In the genomic region with DNA sequence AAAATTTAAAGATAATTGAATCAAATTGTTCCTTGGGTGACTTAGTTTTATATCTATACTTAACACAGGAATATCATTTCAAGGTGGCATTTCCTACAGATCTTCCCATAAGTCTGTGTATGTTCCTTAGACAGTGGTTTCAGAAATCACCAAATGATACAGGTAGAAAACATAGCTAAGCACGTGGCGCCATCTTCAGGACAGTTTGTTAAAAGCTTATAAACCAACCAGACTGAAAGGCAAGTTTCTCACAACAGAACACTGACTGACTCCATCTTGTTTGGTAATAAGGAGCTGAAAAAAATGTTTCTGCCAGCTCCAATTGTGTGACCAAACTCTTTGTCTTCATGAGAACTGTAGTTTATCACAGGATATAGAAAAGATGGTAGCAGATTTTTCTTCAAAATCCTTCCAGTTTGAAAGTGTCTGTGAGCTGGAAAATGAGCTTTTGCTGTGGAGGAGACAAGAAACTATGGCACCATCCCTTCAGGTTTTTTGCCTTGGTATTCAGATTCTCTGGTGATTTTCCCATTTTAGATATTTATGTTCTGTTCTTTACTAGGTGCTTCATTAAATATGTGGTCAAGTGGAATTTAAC, we compare ENCODE assay signal across 8 cellular contexts. TPM values are rescaled to one million over a fixed set of nuclear protein-coding genes. Genes with fewer than 3 reads are reported as not detected.
DNase-seq lines count a peak whose midpoint lies in the region; ATAC-seq and TF ChIP-seq lines count a peak whose summit lies in the region.

No MANE protein-coding gene starts in this region.

- H2AK9ac ChIP-seq in IMR-90 (replicated peaks; ENCODE audit: low read depth, low read length, poor library complexity) = no peak overlapping the region

- H3K27ac ChIP-seq in IMR-90 (ENCODE audit: insufficient read depth, low read length) (no peak overlapping the region), epithelial cell of prostate (no peak overlapping the region)

- H2BK120ac ChIP-seq in IMR-90 (ENCODE audit: low read depth, low read length) = no peak overlapping the region

- no peak overlapping the region for H3K4me2 ChIP-seq in IMR-90 (ENCODE audit: low read depth, low read length)

- H2BK20ac ChIP-seq in IMR-90 (ENCODE audit: low read depth, low read length) = no peak overlapping the region

- TF ChIP-seq CTCF in Calu3 (IDR thresholded peaks at IDR 0.05; ENCODE audit: unreplicated experiment) (peak; percentile 42), IMR-90 (conservative IDR thresholded peaks at IDR 0.05; ENCODE audit: low read depth, low read length) (peak; percentile 79)

- no peaks in the 10 kb centered on the region for H3K9me3 Mint-ChIP-seq in Calu3 (ENCODE audit: low read depth, unreplicated experiment)
- no peaks in the 10 kb centered on the region for H3K9me3 Mint-ChIP-seq in naive thymus-derived CD8-positive, alpha-beta T cell

- H2AK5ac ChIP-seq in IMR-90 (ENCODE audit: low read depth, low read length) = no peak overlapping the region

- no peak overlapping the region for H2AFZ ChIP-seq in IMR-90 (replicated peaks; ENCODE audit: low read length, poor library complexity)

- no peak overlapping the region for H4K91ac ChIP-seq in IMR-90 (ENCODE audit: insufficient read depth, low read depth, low read length)

- H3K4me1 ChIP-seq in IMR-90 (ENCODE audit: control insufficient read depth, insufficient read depth, low read length) (no peaks in the 10 kb centered on the region), NT2/D1 (ENCODE audit: insufficient read depth, insufficient read length) (no peaks in the 10 kb centered on the region)

- no peak overlapping the region for H3K4me3 Mint-ChIP-seq in Calu3 (ENCODE audit: low read depth, unreplicated experiment)
- H3K4me3 Mint-ChIP-seq in naive thymus-derived CD8-positive, alpha-beta T cell = no peak overlapping the region

- CTCF ChIA-PET in Calu3 (lab: Charles Lee) = interaction anchor here (0.7 to 4.5 kb wide), 14 partner anchors 23 to 1591 kb away, joined by 3 to 91 read pairs (median 5); partner anchors contain the start of gene CERKL
- CTCF ChIA-PET in IMR-90 (lab: Yijun Ruan, JAX) = interaction anchor here (0.5 to 2.0 kb wide), 18 partner anchors 9 to 1592 kb away, joined by 3 to 13 read pairs (median 4); no protein-coding TSS in a partner anchor

- WGBS in IMR-90 (ENCODE audit: extremely low coverage in 2 of 2, insufficient read length in 1 of 2), 2 experiments = no CpG with 5 or more reads among the region's 2 CpGs

- no peaks in the 10 kb centered on the region; the same call in none of the 2 replicates for H3K27me3 ChIP-seq in IMR-90 (ENCODE audit: control insufficient read depth, insufficient read depth, low read length)
- no peaks in the 10 kb centered on the region for H3K27me3 ChIP-seq in NT2/D1 (ENCODE audit: insufficient read depth, insufficient read length)

- no peaks in the 10 kb centered on the region for H4K20me1 ChIP-seq in IMR-90 (ENCODE audit: insufficient read depth, low read length)

- no peak overlapping the region for H3K23ac ChIP-seq in IMR-90 (ENCODE audit: low read depth, low read length)

- dilution Hi-C loops in IMR-90 (cut with HindIII; ENCODE audit: low sequenced_read_pairs, unreplicated experiment) = no loop called here

- peak; percentile 77 for DNase-seq in Calu3
- peak; percentile 82 for DNase-seq in IMR-90
- peak; percentile 66 for DNase-seq in NT2/D1 (ENCODE audit: low read depth, low spot score)
- peak; percentile 33 for DNase-seq in activated CD8-positive, alpha-beta memory T cell treated with anti-CD3 and anti-CD28 coated beads, Interleukin-2, amount 50 U/mL, for 24 hours (ENCODE audit: extremely low read depth)
- DNase-seq in epithelial cell of prostate (ENCODE audit: low read depth, low spot score) = peak; percentile 12
- peak; percentile 48 to 84 (median 64) for DNase-seq in naive thymus-derived CD8-positive, alpha-beta T cell
- peak; percentile 2 to 77 (median 62) for DNase-seq in stimulated activated naive CD4-positive, alpha-beta T cell (lab: John Stamatoyannopoulos, UW)

- no peak overlapping the region for H4K5ac ChIP-seq in IMR-90 (ENCODE audit: low read depth, low read length)

- H2BK15ac ChIP-seq in IMR-90 (ENCODE audit: low read depth, low read length) = no peak overlapping the region

- no peaks in the 10 kb centered on the region for H3K9me3 ChIP-seq in IMR-90 (ENCODE audit: control insufficient read depth, insufficient read depth, low read length)
- H3K9me3 ChIP-seq in NT2/D1 (ENCODE audit: insufficient read depth, low read length) = no peaks in the 10 kb centered on the region

- H3K4me3 ChIP-seq in IMR-90 (ENCODE audit: insufficient read depth, low read depth, low read length) (no peak overlapping the region), NT2/D1 (ENCODE audit: insufficient read length, low read depth) (no peak overlapping the region)

- no peaks in the 10 kb centered on the region for H3K27me3 Mint-ChIP-seq in Calu3 (ENCODE audit: unreplicated experiment)
- H3K27me3 Mint-ChIP-seq in naive thymus-derived CD8-positive, alpha-beta T cell = peaks cover 0 to 1% (median 0%) of the 10 kb centered on the region in 5 donors

- no peaks in the 10 kb centered on the region for H3K36me3 ChIP-seq in IMR-90 (ENCODE audit: control insufficient read depth, insufficient read depth, low read length)
- no peaks in the 10 kb centered on the region for H3K36me3 ChIP-seq in NT2/D1 (ENCODE audit: insufficient read depth, insufficient read length, low read length)

- no peak overlapping the region for H3K4ac ChIP-seq in IMR-90 (ENCODE audit: low read depth, low read length)

- in situ Hi-C loops in IMR-90 (cut with MboI; ENCODE audit: low sequenced_read_pairs) = loop anchor here (5.0 to 10.0 kb wide), 2 partner anchors 138 to 610 kb away; no protein-coding TSS in a partner anchor

- no peak overlapping the region for H3K14ac ChIP-seq in IMR-90 (replicated peaks; ENCODE audit: low read depth, low read length)

- H3K56ac ChIP-seq in IMR-90 (ENCODE audit: extremely low read depth, insufficient read depth, low read length) = no peak overlapping the region

- POLR2A ChIA-PET in IMR-90 (lab: Charles Lee; ENCODE audit: unreplicated experiment) = no interaction called here
- POLR2A ChIA-PET in naive thymus-derived CD8-positive, alpha-beta T cell (lab: Charles Lee) = interaction anchor here (1.0 kb wide), 1 partner anchor 411 kb away, joined by 3 read pairs; no protein-coding TSS in a partner anchor

- BruUV-seq in Calu3 (replicated peaks; lab: Mats Ljungman, UMichigan) = no TSS peak
- BruUV-seq in IMR-90 (replicated peaks; lab: Mats Ljungman, UMichigan) = no TSS peak

- H3K18ac ChIP-seq in IMR-90 (ENCODE audit: low read depth, low read length) = no peak overlapping the region

- no peaks in the 10 kb centered on the region for H3K9me1 ChIP-seq in IMR-90 (ENCODE audit: insufficient read depth, low read length)

- TF ChIP-seq RAD21 in IMR-90 (IDR thresholded peaks at IDR 0.05; ENCODE audit: low read length) = peak; percentile 90

- no peaks in the 10 kb centered on the region for H3K4me1 Mint-ChIP-seq in Calu3 (ENCODE audit: low read depth, unreplicated experiment)
- no peaks in the 10 kb centered on the region for H3K4me1 Mint-ChIP-seq in naive thymus-derived CD8-positive, alpha-beta T cell

- ATAC-seq in GM21515 (IDR thresholded peaks at IDR 0.05; ENCODE audit: unreplicated experiment) = peak; percentile 90
- peak; percentile 92 for ATAC-seq in IMR-90 (ENCODE audit: low read depth)
- peak; percentile 76 to 89 for ATAC-seq in naive thymus-derived CD8-positive, alpha-beta T cell

- no peaks in the 10 kb centered on the region for H3K36me3 Mint-ChIP-seq in Calu3 (ENCODE audit: insufficient read depth, unreplicated experiment)
- H3K36me3 Mint-ChIP-seq in naive thymus-derived CD8-positive, alpha-beta T cell = no peaks in the 10 kb centered on the region

- H2BK5ac ChIP-seq in IMR-90 (ENCODE audit: low read depth, low read length, poor library complexity, severe bottlenecking) = no peak overlapping the region

- intact Hi-C loops in Calu3 (cut with micrococcal nuclease; ENCODE audit: unreplicated experiment) (loop anchor here (1.0 to 10.0 kb wide), 5 partner anchors 142 to 1590 kb away; no protein-coding TSS in a partner anchor), IMR-90 (cut with micrococcal nuclease) (loop anchor here (1.0 to 5.0 kb wide), 6 partner anchors 142 to 1591 kb away; partner anchors contain the start of gene UBE2E3)

- no peak overlapping the region for H3K27ac Mint-ChIP-seq in Calu3 (ENCODE audit: unreplicated experiment)
- H3K27ac Mint-ChIP-seq in naive thymus-derived CD8-positive, alpha-beta T cell = no peak overlapping the region

- no peaks in the 10 kb centered on the region for H3K79me1 ChIP-seq in IMR-90 (ENCODE audit: low read depth in 1 of 2, low read length in 2 of 2)

- H3K9ac ChIP-seq in IMR-90 (ENCODE audit: low read depth, low read length) = no peak overlapping the region
- no peak overlapping the region for H3K9ac ChIP-seq in NT2/D1 (ENCODE audit: insufficient read length, low read depth)

- H4K8ac ChIP-seq in IMR-90 (ENCODE audit: low read depth in 2 of 2, low read length in 2 of 2) = no peak overlapping the region

- no peak for TF ChIP-seq POLR2A in IMR-90 (IDR thresholded peaks at IDR 0.05; ENCODE audit: low read depth, low read length)

TF ChIP-seq in IMR-90, 13 proteins besides CTCF, POLR2A, EP300 and RAD21:
- TF ChIP-seq RFX5 (IDR thresholded peaks at IDR 0.05; ENCODE audit: low read depth, low read length) = no peak
- TF ChIP-seq SMC3 (IDR thresholded peaks at IDR 0.05; ENCODE audit: low read depth, low read length) = peak; percentile 76

RNA-seq across cellular contexts. Expression of gene NEUROD1, which starts 34.8 kb away (rescaled TPM):
- total RNA-seq in Calu3 (2022) (not detected in 2 replicates), IMR-90 (2012; rRNA removed) (not detected in 2 replicates)
- not detected in 2 replicates for polyA plus RNA-seq in IMR-90 (2012; rRNA removed)
- not detected in 2 replicates for polyA plus RNA-seq in IMR-90 (2012; cell fraction: cytosol; rRNA removed)
- polyA plus RNA-seq in IMR-90 (2012; cell fraction: nucleus; rRNA removed; ENCODE audit: low replicate concordance) = not detected in 2 replicates
- not detected for total RNA-seq in naive thymus-derived CD8-positive, alpha-beta T cell
- not detected for polyA plus RNA-seq in naive thymus-derived CD8-positive, alpha-beta T cell

RNA-seq across cellular contexts. Expression of gene CERKL, which starts 58.2 kb away (rescaled TPM):
- total RNA-seq in Calu3 (2022) (1.1 and 1.5 TPM in 2 replicates), IMR-90 (2012; rRNA removed) (under 0.01 TPM in 1 of 2 replicates, not detected in the other)
- not detected in 2 replicates for polyA plus RNA-seq in IMR-90 (2012; rRNA removed)
- polyA plus RNA-seq in IMR-90 (2012; cell fraction: cytosol; rRNA removed) = not detected in 2 replicates
- not detected in 2 replicates for polyA plus RNA-seq in IMR-90 (2012; cell fraction: nucleus; rRNA removed; ENCODE audit: low replicate concordance)
- not detected for total RNA-seq in naive thymus-derived CD8-positive, alpha-beta T cell
- polyA plus RNA-seq in naive thymus-derived CD8-positive, alpha-beta T cell = 10 to 100 TPM; 11.7 to 16.7 (median 13.4) TPM

Comparison
In these comparisons a context has a peak if more than half of its experiments do, and no peak if none do; other contexts are left out.
1. DNase-seq: peak in every context shown above with its lines; median percentile 82 in IMR-90; 77 in Calu3; 66 in NT2/D1; 64 in naive thymus-derived CD8-positive, alpha-beta T cell; 62 in stimulated activated naive CD4-positive, alpha-beta T cell; 33 in activated CD8-positive, alpha-beta memory T cell treated with anti-CD3 and anti-CD28 coated beads, Interleukin-2, amount 50 U/mL, for 24 hours; 12 in epithelial cell of prostate.